Comparison of ENCODE assay signal across 7 cellular contexts in the genomic region with DNA sequence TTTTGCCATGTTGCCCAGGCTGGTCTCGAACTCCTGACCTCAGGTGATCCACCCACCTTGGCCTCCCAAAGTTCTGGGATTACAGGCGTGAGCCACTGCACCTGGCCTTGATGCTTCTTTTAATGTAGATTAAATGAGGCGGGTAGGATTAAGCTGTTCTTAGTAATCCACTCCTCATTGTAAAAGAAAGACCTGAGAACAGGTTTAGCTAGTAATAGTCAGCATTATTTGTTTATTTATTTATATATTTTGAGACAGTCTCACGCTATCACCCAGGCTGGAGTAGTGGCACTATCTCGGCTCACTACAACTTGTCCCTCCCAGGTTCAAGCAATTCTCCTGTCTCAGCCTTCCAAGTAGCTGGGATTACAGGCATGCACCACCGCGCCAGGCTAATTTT. TPM values are rescaled to one million over a fixed set of nuclear protein-coding genes. Genes with fewer than 3 reads are reported as not detected.
DNase-seq lines count a peak whose midpoint lies in the region; ATAC-seq and TF ChIP-seq lines count a peak whose summit lies in the region.
"Not testable (repeated sequence)": the region's sequence is repeated elsewhere in the genome, so short reads cannot be mapped to it uniquely, and the experiment has no call there.

No MANE protein-coding gene starts in this region.

- BruUV-seq in HCT116 (replicated peaks; lab: Mats Ljungman, UMichigan): not testable (repeated sequence)

- H3K36me3 Mint-ChIP-seq in activated T-helper 17 cell treated with anti-CD3 and anti-CD28 coated beads, Interleukin-2, amount 50 U/mL, for 72 hours (ENCODE audit: low read depth): not testable (repeated sequence)

- H3K4me1 Mint-ChIP-seq in activated T-helper 17 cell treated with anti-CD3 and anti-CD28 coated beads, Interleukin-2, amount 50 U/mL, for 72 hours: peaks cover 17% of the 10 kb centered on the region

- TF ChIP-seq POLR2A in HCT116 (IDR thresholded peaks at IDR 0.05; ENCODE audit: borderline replicate concordance, extremely low read depth, insufficient read depth, insufficient read length): not testable (repeated sequence)

- H3K14ac ChIP-seq in mesenchymal stem cell (ENCODE audit: low read length in 2 of 2): not testable (repeated sequence)

- not testable (repeated sequence) for H3K9me3 Mint-ChIP-seq in activated T-helper 17 cell treated with anti-CD3 and anti-CD28 coated beads, Interleukin-2, amount 50 U/mL, for 72 hours

- intact Hi-C loops in HCT116 (cut with micrococcal nuclease): loop anchor here (5.0 kb wide), 2 partner anchors 131 to 416 kb away; no protein-coding TSS in a partner anchor
- intact Hi-C loops in upper lobe of right lung (cut with DNase I): not testable (repeated sequence)

- not testable (repeated sequence) for H3K27me3 Mint-ChIP-seq in activated T-helper 17 cell treated with anti-CD3 and anti-CD28 coated beads, Interleukin-2, amount 50 U/mL, for 72 hours

- H3K18ac ChIP-seq in mesenchymal stem cell (ENCODE audit: low read depth in 1 of 2, low read length in 2 of 2): not testable (repeated sequence)

- peak overlapping the region; percentile 76 for H3K4me3 Mint-ChIP-seq in activated T-helper 17 cell treated with anti-CD3 and anti-CD28 coated beads, Interleukin-2, amount 50 U/mL, for 72 hours

- not testable (repeated sequence) for H3K9me3 ChIP-seq in BLaER1 treated with 17β-estradiol and CSF1 and Interleukin-3, amounts not matched to agents 10 nM and 100 nM (replicated peaks in 1 of 11); HCT116 (ENCODE audit: control insufficient read depth in 1 of 2, insufficient read depth in 1 of 2, low read depth in 1 of 2, low read length in 2 of 2); mesenchymal stem cell (ENCODE audit: control insufficient read depth, low read length); upper lobe of right lung

- not testable (repeated sequence) for H2AK5ac ChIP-seq in mesenchymal stem cell (ENCODE audit: low read length, severe bottlenecking)

- H2BK15ac ChIP-seq in mesenchymal stem cell (ENCODE audit: low read depth, poor library complexity, severe bottlenecking): not testable (repeated sequence)

- POLR2A ChIA-PET in HCT116 (lab: Charles Lee): interaction anchor here (0.9 to 2.7 kb wide), 2 partner anchors 56 to 277 kb away, joined by 3 to 8 read pairs; no protein-coding TSS in a partner anchor
- POLR2A ChIA-PET in RWPE1 (lab: Yijun Ruan, JAX; ENCODE audit: low non-redundant PET): not testable (repeated sequence)

- H4K91ac ChIP-seq in mesenchymal stem cell (ENCODE audit: low read length): not testable (repeated sequence)

- not testable (repeated sequence) for H3K79me1 ChIP-seq in mesenchymal stem cell (replicated peaks; ENCODE audit: low read length, poor library complexity, severe bottlenecking)

- not testable (repeated sequence) for H4K20me1 ChIP-seq in BLaER1 treated with 17β-estradiol and CSF1 and Interleukin-3, amounts not matched to agents 10 nM and 100 nM; HCT116 (ENCODE audit: insufficient read depth)

- not testable (repeated sequence) for H3K27ac Mint-ChIP-seq in activated T-helper 17 cell treated with anti-CD3 and anti-CD28 coated beads, Interleukin-2, amount 50 U/mL, for 72 hours

- H3K27ac ChIP-seq in BLaER1 treated with 17β-estradiol and CSF1 and Interleukin-3, amounts not matched to agents 10 nM and 100 nM: peak overlapping the region in 8 of 11 experiments; percentile 55 to 90 (median 74); a peak in 10 of 22 replicates
- H3K27ac ChIP-seq in HCT116 (ENCODE audit: low read depth, low read length); mesenchymal stem cell (ENCODE audit: low read length, poor library complexity, severe bottlenecking): not testable (repeated sequence)
- H3K27ac ChIP-seq in RWPE1 (peak overlapping the region; percentile 77), upper lobe of right lung (peak overlapping the region; percentile 39)

- H3K27me3 ChIP-seq in BLaER1 treated with 17β-estradiol and CSF1 and Interleukin-3, amounts not matched to agents 10 nM and 100 nM; HCT116 (ENCODE audit: insufficient read depth, low read length); mesenchymal stem cell (ENCODE audit: control insufficient read depth in 1 of 2, insufficient read depth in 1 of 2, low read length in 2 of 2); upper lobe of right lung: not testable (repeated sequence)

- peaks cover 34 to 80% (median 45%) of the 10 kb centered on the region in 10 experiments for H3K4me1 ChIP-seq in BLaER1 treated with 17β-estradiol and CSF1 and Interleukin-3, amounts not matched to agents 10 nM and 100 nM
- H3K4me1 ChIP-seq in HCT116 (ENCODE audit: control insufficient read depth in 1 of 2, insufficient read depth in 2 of 2, low read length in 2 of 2) (peaks cover 12 to 40% of the 10 kb centered on the region in 2 experiments; a peak in 3 of 4 replicates), mesenchymal stem cell (ENCODE audit: control insufficient read depth, insufficient read depth, low read depth, low read length) (peaks cover 11% of the 10 kb centered on the region), upper lobe of right lung (peaks cover 12% of the 10 kb centered on the region)

- H2AFZ ChIP-seq in HCT116 (ENCODE audit: low read depth, low read length, poor library complexity, severe bottlenecking); mesenchymal stem cell (ENCODE audit: low read depth, low read length): not testable (repeated sequence)

- peak overlapping the region in 5 of 11 experiments; percentile 76 to 90 (median 85); a peak in 9 of 22 replicates for H3K4me2 ChIP-seq in BLaER1 treated with 17β-estradiol and CSF1 and Interleukin-3, amounts not matched to agents 10 nM and 100 nM
- H3K4me2 ChIP-seq in HCT116 (ENCODE audit: low read length): peak overlapping the region; percentile 82; the same call in 1 of the 2 replicates
- H3K4me2 ChIP-seq in mesenchymal stem cell (ENCODE audit: low read length, poor library complexity, severe bottlenecking): not testable (repeated sequence)

- H3K4me3 ChIP-seq in BLaER1 treated with 17β-estradiol and CSF1 and Interleukin-3, amounts not matched to agents 10 nM and 100 nM; HCT116 (replicated peaks in 1 of 2; ENCODE audit: low read depth in 1 of 2, low read length in 2 of 2); epithelial cell of esophagus (ENCODE audit: low read length); mesenchymal stem cell (ENCODE audit: insufficient read depth in 1 of 2, low read depth in 1 of 2, low read length in 2 of 2); upper lobe of right lung: not testable (repeated sequence)

- RAD21 ChIA-PET in HCT116 (lab: Charles Lee; ENCODE audit: low non-redundant PET in 1 of 2, low total read pairs in 2 of 2, uncharacterized antibody in 2 of 2, unreplicated experiment in 2 of 2): interaction anchor here (1.0 to 1.8 kb wide), 4 partner anchors 27 to 68 kb away, joined by 4 to 9 read pairs (median 8); partner anchors contain the start of gene PHETA1 (in 1 of the 2)

- H2BK5ac ChIP-seq in mesenchymal stem cell (ENCODE audit: low read depth, low read length, poor library complexity, severe bottlenecking): not testable (repeated sequence)

- not testable (repeated sequence) for H3K79me2 ChIP-seq in HCT116 (ENCODE audit: insufficient read depth, low read length)

- WGBS in mesenchymal stem cell: 100% methylated on average over 3 of the region's 7 CpGs

- not testable (repeated sequence) for H3K23ac ChIP-seq in mesenchymal stem cell (ENCODE audit: low read length in 2 of 2)

- not testable (repeated sequence) for H2BK12ac ChIP-seq in mesenchymal stem cell (ENCODE audit: low read length in 2 of 2)

- H3K9me2 ChIP-seq in HCT116 (ENCODE audit: insufficient read depth): not testable (repeated sequence)

- CTCF ChIA-PET in HCT116 (lab: Charles Lee): interaction anchor here (1.0 to 5.6 kb wide), 11 partner anchors 10 to 278 kb away, joined by 3 to 94 read pairs (median 8); partner anchors contain the start of gene PHETA1
- CTCF ChIA-PET in RWPE1 (lab: Yijun Ruan, JAX): interaction anchor here (0.6 to 2.4 kb wide), 28 partner anchors 9 to 903 kb away, joined by 3 to 33 read pairs (median 4); partner anchors contain the start of gene PHETA1

- not testable (repeated sequence) for H3K36me3 ChIP-seq in BLaER1 treated with 17β-estradiol and CSF1 and Interleukin-3, amounts not matched to agents 10 nM and 100 nM; HCT116 (ENCODE audit: control insufficient read depth in 1 of 2, insufficient read depth in 2 of 2, low read length in 2 of 2); mesenchymal stem cell (ENCODE audit: control insufficient read depth in 1 of 2, insufficient read depth in 2 of 2, low read depth in 1 of 2, low read length in 2 of 2); upper lobe of right lung

- H2BK120ac ChIP-seq in mesenchymal stem cell (ENCODE audit: low read depth, low read length): not testable (repeated sequence)

- DNase-seq in HCT116 (ENCODE audit: low read depth, low spot score); RWPE1 (ENCODE audit: low spot score); mesenchymal stem cell; upper lobe of right lung: not testable (repeated sequence)
- peak; percentile 45 for DNase-seq in epithelial cell of esophagus (ENCODE audit: low read depth)

- H3K4ac ChIP-seq in mesenchymal stem cell (ENCODE audit: low read depth in 1 of 2, low read length in 2 of 2): not testable (repeated sequence)

- not testable (repeated sequence) for TF ChIP-seq RAD21 in HCT116 (IDR thresholded peaks at IDR 0.05; ENCODE audit: low read depth)

- ATAC-seq in HCT116; activated T-helper 17 cell treated with anti-CD3 and anti-CD28 coated beads, Interleukin-2, amount 50 U/mL, for 72 hours (replicated peaks); upper lobe of right lung: not testable (repeated sequence)

- H4K8ac ChIP-seq in mesenchymal stem cell (ENCODE audit: low read length): not testable (repeated sequence)

- not testable (repeated sequence) for TF ChIP-seq CTCF in HCT116 (IDR thresholded peaks at IDR 0.05 in 2 of 3, conservative IDR thresholded peaks at IDR 0.05 in 1 of 3; ENCODE audit: borderline replicate concordance in 1 of 3, insufficient read depth in 1 of 3, low read depth in 2 of 3, low read length in 2 of 3); RWPE1 (conservative IDR thresholded peaks at IDR 0.05; ENCODE audit: low read depth); epithelial cell of esophagus (IDR thresholded peaks at IDR 0.05; ENCODE audit: insufficient read depth, low read depth, low read length, missing control alignments); upper lobe of right lung (IDR thresholded peaks at IDR 0.05)

- H3K9ac ChIP-seq in BLaER1 treated with 17β-estradiol and CSF1 and Interleukin-3, amounts not matched to agents 10 nM and 100 nM: peak overlapping the region in 8 of 11 experiments; percentile 68 to 79 (median 74); a peak in 10 of 22 replicates
- H3K9ac ChIP-seq in HCT116 (ENCODE audit: low read length): not testable (repeated sequence)
- peak overlapping the region; percentile 85 for H3K9ac ChIP-seq in mesenchymal stem cell (ENCODE audit: low read length)

RNA-seq across cellular contexts. Expression of gene SH2B3, which starts 9.5 kb away (rescaled TPM):
- 17.3 TPM for total RNA-seq in HCT116 (2021; ENCODE audit: unreplicated experiment)
- 8.7 and 10.1 TPM in 2 replicates for polyA plus RNA-seq in HCT116 (2012)
- 10 to 100 TPM in 1 of 2 donors, 1 to 10 TPM in 1; 8.5 to 12.1 TPM for total RNA-seq in activated T-helper 17 cell treated with anti-CD3 and anti-CD28 coated beads, Interleukin-2, amount 50 U/mL, for 72 hours
- polyA plus RNA-seq in mesenchymal stem cell (2013, experiment 1 of 2): 50.8 TPM
- polyA plus RNA-seq in mesenchymal stem cell (2013, experiment 2 of 2): 50.3 TPM
- total RNA-seq in upper lobe of right lung: 47.1 TPM

RNA-seq across cellular contexts. Expression of gene PHETA1, which starts 27.4 kb away (rescaled TPM):
- 10.6 TPM for total RNA-seq in HCT116 (2021; ENCODE audit: unreplicated experiment)
- polyA plus RNA-seq in HCT116 (2012): 5.1 and 5.7 TPM in 2 replicates
- 1 to 10 TPM; 1.1 to 1.2 TPM for total RNA-seq in activated T-helper 17 cell treated with anti-CD3 and anti-CD28 coated beads, Interleukin-2, amount 50 U/mL, for 72 hours
- polyA plus RNA-seq in mesenchymal stem cell (2013, experiment 1 of 2): 6.6 TPM
- 6.5 TPM for polyA plus RNA-seq in mesenchymal stem cell (2013, experiment 2 of 2)
- 25.3 TPM for total RNA-seq in upper lobe of right lung
